ENCODE assay signal across 16 cellular contexts in the genomic region with DNA sequence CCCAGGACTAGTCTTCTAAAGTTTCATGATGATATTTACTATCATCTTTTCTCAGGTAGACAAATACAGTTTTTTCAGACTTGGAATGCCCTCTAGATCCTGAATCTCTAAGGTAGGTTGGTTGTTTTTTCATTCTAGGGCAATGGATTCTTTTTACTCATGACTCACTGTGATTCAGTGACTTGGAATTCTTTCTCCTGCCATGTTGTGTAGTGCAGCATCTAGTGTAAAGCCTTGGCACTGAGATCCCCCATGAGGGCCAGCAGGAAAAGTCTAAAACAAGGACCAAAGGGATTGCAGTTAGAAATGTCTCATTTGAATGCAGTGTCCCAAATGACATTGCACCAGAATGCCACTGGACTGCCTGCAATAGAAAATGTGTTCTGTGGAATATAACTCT.
DNase-seq lines count a peak whose midpoint lies in the region; ATAC-seq and TF ChIP-seq lines count a peak whose summit lies in the region.
"Had no signal": no experiment of that assay in that cellular context is flagged by ENCODE, and none has a peak within 500 bp of the region (broad histone marks: within the 10 kb centered on the region; RNA-seq: fewer than 3 reads in every experiment).

No MANE protein-coding gene starts in this region.

- H3K4me3 Mint-ChIP-seq in stimulated activated effector memory CD8-positive, alpha-beta T cell treated with anti-CD3 and anti-CD28 coated beads, Interleukin-12 subunit alpha, Interleukin-12 subunit beta, amount 100 ng/mL, for 72 hours = no peak overlapping the region
- H3K4me3 Mint-ChIP-seq: natural killer cell treated with Interleukin-12 subunit alpha and Interleukin-12 subunit beta and Interleukin-15 and Interleukin-18, amount 100 ng/mL, for 72 hours had no signal

- H3K18ac ChIP-seq in mesenchymal stem cell (ENCODE audit: low read depth in 1 of 2, low read length in 2 of 2) = no peak overlapping the region

- no peaks in the 10 kb centered on the region for H4K20me1 ChIP-seq in PC-3 (ENCODE audit: low read length)

- H3K4me3 ChIP-seq in A673 (ENCODE audit: low read depth, low read length, poor library complexity, severe bottlenecking) (no peak overlapping the region), PC-3 (ENCODE audit: low read length) (no peak overlapping the region), choroid plexus epithelial cell (ENCODE audit: low read depth, low read length) (no peak overlapping the region), mesenchymal stem cell (ENCODE audit: insufficient read depth in 1 of 2, low read depth in 1 of 2, low read length in 2 of 2) (no peak overlapping the region), SJCRH30 (no peak overlapping the region), suprapubic skin (no peak overlapping the region)
- H3K4me3 ChIP-seq: lung had no signal

- CTCF ChIA-PET in A673 (lab: Charles Lee) (no interaction called here), PC-3 (lab: Charles Lee) (no interaction called here)

- no peaks in the 10 kb centered on the region for H3K4me1 Mint-ChIP-seq in stimulated activated effector memory CD8-positive, alpha-beta T cell treated with anti-CD3 and anti-CD28 coated beads, Interleukin-12 subunit alpha, Interleukin-12 subunit beta, amount 100 ng/mL, for 72 hours

- no peaks in the 10 kb centered on the region for H3K9me2 ChIP-seq in PC-3 (replicated peaks; ENCODE audit: low read length)

- H2BK120ac ChIP-seq in mesenchymal stem cell (ENCODE audit: low read depth, low read length) = no peak overlapping the region

- no peaks in the 10 kb centered on the region for H3K79me2 ChIP-seq in PC-3 (ENCODE audit: low read length)

- no peak overlapping the region for H3K4me2 ChIP-seq in PC-3 (ENCODE audit: low read length)
- H3K4me2 ChIP-seq in mesenchymal stem cell (ENCODE audit: low read length, poor library complexity, severe bottlenecking) = no peak overlapping the region

- no peak overlapping the region for H4K91ac ChIP-seq in mesenchymal stem cell (ENCODE audit: low read length)

- H3K4ac ChIP-seq in mesenchymal stem cell (ENCODE audit: low read depth in 1 of 2, low read length in 2 of 2) = no peak overlapping the region

- H3K36me3 ChIP-seq in A673 (ENCODE audit: insufficient read depth, low read length, poor library complexity, severe bottlenecking) (no peaks in the 10 kb centered on the region), PC-3 (ENCODE audit: low read depth, low read length) (no peaks in the 10 kb centered on the region), mesenchymal stem cell (ENCODE audit: control insufficient read depth in 1 of 2, insufficient read depth in 2 of 2, low read depth in 1 of 2, low read length in 2 of 2) (no peaks in the 10 kb centered on the region), SJCRH30 (no peaks in the 10 kb centered on the region), suprapubic skin (no peaks in the 10 kb centered on the region)

- no peaks in the 10 kb centered on the region for H3K36me3 Mint-ChIP-seq in stimulated activated effector memory CD8-positive, alpha-beta T cell treated with anti-CD3 and anti-CD28 coated beads, Interleukin-12 subunit alpha, Interleukin-12 subunit beta, amount 100 ng/mL, for 72 hours

- H3K27ac ChIP-seq in A673 (ENCODE audit: low read depth, low read length, poor library complexity, severe bottlenecking) = no peak overlapping the region
- no peak overlapping the region for H3K27ac ChIP-seq in PC-3 (ENCODE audit: low read length)
- H3K27ac ChIP-seq in mesenchymal stem cell (ENCODE audit: low read length, poor library complexity, severe bottlenecking) = peak overlapping the region; percentile 26
- no peak overlapping the region for H3K27ac ChIP-seq in SJCRH30
- no peak overlapping the region for H3K27ac ChIP-seq in suprapubic skin

- intact Hi-C loops in A673 (cut with micrococcal nuclease; ENCODE audit: unreplicated experiment) = no loop called here
- intact Hi-C loops in PC-3 (cut with micrococcal nuclease) = no loop called here

- H2AFZ ChIP-seq in PC-3 (ENCODE audit: low read length) (no peak overlapping the region), mesenchymal stem cell (ENCODE audit: low read depth, low read length) (no peak overlapping the region)

- no peak overlapping the region for H3K14ac ChIP-seq in mesenchymal stem cell (ENCODE audit: low read length in 2 of 2)

- TF ChIP-seq EP300 in suprapubic skin (IDR thresholded peaks at IDR 0.05) = no peak

- no peak overlapping the region for H3K23ac ChIP-seq in mesenchymal stem cell (ENCODE audit: low read length in 2 of 2)

- no peak for TF ChIP-seq POLR2A in suprapubic skin (IDR thresholded peaks at IDR 0.05)

- no peaks in the 10 kb centered on the region for H3K9me3 ChIP-seq in A673 (ENCODE audit: low read depth, low read length, poor library complexity, severe bottlenecking)
- no peaks in the 10 kb centered on the region for H3K9me3 ChIP-seq in PC-3 (ENCODE audit: low read length)
- no peaks in the 10 kb centered on the region for H3K9me3 ChIP-seq in mesenchymal stem cell (ENCODE audit: control insufficient read depth, low read length)
- H3K9me3 ChIP-seq in SJCRH30 (replicated peaks) = peaks cover 7% of the 10 kb centered on the region; the same call in 1 of the 2 replicates
- no peaks in the 10 kb centered on the region for H3K9me3 ChIP-seq in suprapubic skin

- no peak overlapping the region for H2BK5ac ChIP-seq in mesenchymal stem cell (ENCODE audit: low read depth, low read length, poor library complexity, severe bottlenecking)

- H3K4me1 ChIP-seq in A673 (ENCODE audit: insufficient read depth, low read length, poor library complexity, severe bottlenecking) = no peaks in the 10 kb centered on the region
- no peaks in the 10 kb centered on the region for H3K4me1 ChIP-seq in PC-3 (ENCODE audit: insufficient read depth, low read length)
- H3K4me1 ChIP-seq in mesenchymal stem cell (ENCODE audit: control insufficient read depth, insufficient read depth, low read depth, low read length) = no peaks in the 10 kb centered on the region
- H3K4me1 ChIP-seq in SJCRH30 = no peaks in the 10 kb centered on the region
- no peaks in the 10 kb centered on the region for H3K4me1 ChIP-seq in suprapubic skin

- no peak overlapping the region for H3K9ac ChIP-seq in PC-3 (ENCODE audit: low read length)
- H3K9ac ChIP-seq in mesenchymal stem cell (ENCODE audit: low read length) = no peak overlapping the region

- H4K8ac ChIP-seq in mesenchymal stem cell (ENCODE audit: low read length) = no peak overlapping the region

- H3K9me3 Mint-ChIP-seq in stimulated activated effector memory CD8-positive, alpha-beta T cell treated with anti-CD3 and anti-CD28 coated beads, Interleukin-12 subunit alpha, Interleukin-12 subunit beta, amount 100 ng/mL, for 72 hours = peaks cover 4% of the 10 kb centered on the region

- H3K27ac Mint-ChIP-seq in stimulated activated effector memory CD8-positive, alpha-beta T cell treated with anti-CD3 and anti-CD28 coated beads, Interleukin-12 subunit alpha, Interleukin-12 subunit beta, amount 100 ng/mL, for 72 hours = no peak overlapping the region
- H3K27ac Mint-ChIP-seq: natural killer cell treated with Interleukin-12 subunit alpha and Interleukin-12 subunit beta and Interleukin-15 and Interleukin-18, amount 100 ng/mL, for 72 hours; progenitor cell of endocrine pancreas had no signal

- H3F3A ChIP-seq in PC-3 (ENCODE audit: low read length, unreplicated experiment) = no peaks in the 10 kb centered on the region

- H3K79me1 ChIP-seq in mesenchymal stem cell (replicated peaks; ENCODE audit: low read length, poor library complexity, severe bottlenecking) = no peaks in the 10 kb centered on the region

- no peak for ATAC-seq in PC-3
- ATAC-seq in stimulated activated effector memory CD8-positive, alpha-beta T cell treated with anti-CD3 and anti-CD28 coated beads, Interleukin-12 subunit alpha, Interleukin-12 subunit beta, amount 100 ng/mL, for 72 hours = no peak
- ATAC-seq: natural killer cell treated with Interleukin-12 subunit alpha and Interleukin-12 subunit beta and Interleukin-15 and Interleukin-18, amount 100 ng/mL, for 72 hours; Panc1 had no signal

- H2AK5ac ChIP-seq in mesenchymal stem cell (ENCODE audit: low read length, severe bottlenecking) = no peak overlapping the region

- peak; percentile 19 for DNase-seq in A673 (ENCODE audit: low spot score)
- peak; percentile 60 for DNase-seq in PC-3
- peak; percentile 63 for DNase-seq in choroid plexus epithelial cell (ENCODE audit: low read depth)
- peak; percentile 57 for DNase-seq in mesenchymal stem cell
- no peak for DNase-seq in SJCRH30
- no peak for DNase-seq in stimulated activated effector memory CD8-positive, alpha-beta T cell treated with anti-CD3 and anti-CD28 coated beads, Interleukin-12 subunit alpha, Interleukin-12 subunit beta, amount 100 ng/mL, for 72 hours (ENCODE audit: low spot score in 2 of 2)
- no peak for DNase-seq in NCI-H2196 treated with DMSO at 0.1 percent for 48 hours (lab: John Stamatoyannopoulos, UW; ENCODE audit: unreplicated experiment)
- no peak for DNase-seq in suprapubic skin (ENCODE audit: low spot score in 2 of 2)
- DNase-seq: activated CD4-positive, alpha-beta T cell treated with anti-CD3 and anti-CD28 coated beads for 4 hours; activated CD8-positive, alpha-beta memory T cell treated with anti-CD3 and anti-CD28 coated beads, Interleukin-2, amount 50 U/mL, for 48 hours; NCI-H1417; NCI-H748 treated with DMSO at 0.1 percent for 48 hours had no signal

- H2BK12ac ChIP-seq in mesenchymal stem cell (ENCODE audit: low read length in 2 of 2) = no peak overlapping the region

- H3K27me3 ChIP-seq in A673 (replicated peaks; ENCODE audit: insufficient read depth, low read depth, low read length, poor library complexity) (no peaks in the 10 kb centered on the region), PC-3 (ENCODE audit: low read length) (no peaks in the 10 kb centered on the region), mesenchymal stem cell (ENCODE audit: control insufficient read depth in 1 of 2, insufficient read depth in 1 of 2, low read length in 2 of 2) (no peaks in the 10 kb centered on the region), SJCRH30 (no peaks in the 10 kb centered on the region), suprapubic skin (no peaks in the 10 kb centered on the region)

- TF ChIP-seq CTCF in A673 (conservative IDR thresholded peaks at IDR 0.05; ENCODE audit: low read depth, low read length) = no peak
- TF ChIP-seq CTCF in PC-3 (conservative IDR thresholded peaks at IDR 0.05; ENCODE audit: low read depth, low read length) = no peak
- TF ChIP-seq CTCF in choroid plexus epithelial cell (conservative IDR thresholded peaks at IDR 0.05; ENCODE audit: low read depth, low read length) = no peak
- no peak for TF ChIP-seq CTCF in suprapubic skin (IDR thresholded peaks at IDR 0.05)

- BruUV-seq in A673 (replicated peaks; lab: Mats Ljungman, UMichigan) = no TSS peak
- BruUV-seq in PC-3 (replicated peaks; lab: Mats Ljungman, UMichigan) = no TSS peak

- H2BK15ac ChIP-seq in mesenchymal stem cell (ENCODE audit: low read depth, poor library complexity, severe bottlenecking) = no peak overlapping the region

- POLR2A ChIA-PET in A673 (lab: Charles Lee; ENCODE audit: low non-redundant PET) (no interaction called here), PC-3 (lab: Charles Lee; ENCODE audit: unreplicated experiment) (no interaction called here)

Comparison
In these comparisons a context has a peak if more than half of its experiments do, and no peak if none do; other contexts are left out.
1. DNase-seq: peak in A673 (single experiment), PC-3 (single experiment), choroid plexus epithelial cell (single experiment) and mesenchymal stem cell (single experiment); none in SJCRH30 (0 of 2), stimulated activated effector memory CD8-positive, alpha-beta T cell treated with anti-CD3 and anti-CD28 coated beads, Interleukin-12 subunit alpha, Interleukin-12 subunit beta, amount 100 ng/mL, for 72 hours (0 of 2), NCI-H2196 treated with DMSO at 0.1 percent for 48 hours (single experiment) and suprapubic skin (0 of 2).